In genomic region chr9:85260288-85260687, GRCh38 we compare ENCODE assay signal across 9 cellular contexts.
"Had no signal": no experiment of that assay in that cellular context is flagged by ENCODE, and none has a peak within 500 bp of the region (broad histone marks: within the 10 kb centered on the region; RNA-seq: fewer than 3 reads in every experiment).

No MANE protein-coding gene starts in this region.

- H3K4me3 Mint-ChIP-seq: GM23338, H9, HFFc6 had no signal

- H3K9me3 Mint-ChIP-seq: GM23338, H9 had no signal

- H3K27ac Mint-ChIP-seq: GM23338, H9, HFFc6 had no signal

- ATAC-seq: GM23338, HCT116 had no signal

- H3K4me3 ChIP-seq: GM23248, GM23338, HAP-1 had no signal

- DNase-seq: GM23248, GOT3, H7, H9, HCEC 1CT, HFFc6 had no signal
